ENCODE assay signal across 10 cellular contexts in genomic region chr17:28381141-28381825, GRCh38. TPM values are rescaled to one million over a fixed set of nuclear protein-coding genes. Genes with fewer than 3 reads are reported as not detected.
DNase-seq lines count a peak whose midpoint lies in the region; TF ChIP-seq lines count a peak whose summit lies in the region.
"Had no signal": no experiment of that assay in that cellular context is flagged by ENCODE, and none has a peak within 500 bp of the region (broad histone marks: within the 10 kb centered on the region; RNA-seq: fewer than 3 reads in every experiment).

No MANE protein-coding gene starts in this region.

- H3K36me3 ChIP-seq in left ventricle myocardium inferior: no peaks in the 10 kb centered on the region

- H3K9me3 Mint-ChIP-seq in activated CD4-positive, alpha-beta memory T cell treated with anti-CD3 and anti-CD28 coated beads for 36 hours: no peaks in the 10 kb centered on the region

- peak overlapping the region; percentile 14 for H3K4me3 Mint-ChIP-seq in activated CD4-positive, alpha-beta memory T cell treated with anti-CD3 and anti-CD28 coated beads for 36 hours

- DNase-seq in G401 (ENCODE audit: low spot score) (peak; percentile 61), left ventricle myocardium inferior (no peak), posterior vena cava (ENCODE audit: low spot score) (peak; percentile 82), dedifferentiated amniotic fluid mesenchymal stem cell (ENCODE audit: extremely low spot score) (no peak), T1000 (lab: John Stamatoyannopoulos, UW) (no peak), NCI-H1105 (lab: John Stamatoyannopoulos, UW) (no peak), medulla oblongata (ENCODE audit: extremely low spot score) (no peak)
- peak; percentile 59 for DNase-seq in activated CD4-positive, alpha-beta memory T cell treated with anti-CD3 and anti-CD28 coated beads for 36 hours
- DNase-seq: activated CD4-positive, CD25-positive, alpha-beta regulatory T cell treated with anti-CD3 and anti-CD28 coated beads, Interleukin-2, amount 50 U/mL, for 72 hours; NCI-H2227 treated with DMSO at 0.1 percent for 48 hours had no signal

- peaks cover 4% of the 10 kb centered on the region for H3K36me3 Mint-ChIP-seq in activated CD4-positive, alpha-beta memory T cell treated with anti-CD3 and anti-CD28 coated beads for 36 hours

- H3K4me3 ChIP-seq in left ventricle myocardium inferior: peak overlapping the region; percentile 52

- CTCF ChIA-PET in activated CD4-positive, alpha-beta memory T cell treated with anti-CD3 and anti-CD28 coated beads for 36 hours (lab: Charles Lee): interaction anchor here (1.0 to 2.1 kb wide), 2 partner anchors 10 to 35 kb away, joined by 4 to 6 read pairs; no protein-coding TSS in a partner anchor

- H3K27me3 ChIP-seq in left ventricle myocardium inferior (ENCODE audit: low read depth): no peaks in the 10 kb centered on the region

- H3K27me3 Mint-ChIP-seq in activated CD4-positive, alpha-beta memory T cell treated with anti-CD3 and anti-CD28 coated beads for 36 hours: no peaks in the 10 kb centered on the region

- intact Hi-C loops in activated CD4-positive, alpha-beta memory T cell treated with anti-CD3 and anti-CD28 coated beads for 36 hours (cut with micrococcal nuclease): loop anchor here (10.0 kb wide), 1 partner anchor 164 kb away; no protein-coding TSS in a partner anchor
- intact Hi-C loops in left ventricle myocardium inferior (cut with micrococcal nuclease) (no loop called here), posterior vena cava (cut with DNase I) (no loop called here)

- peak; percentile 16 for TF ChIP-seq CTCF in left ventricle myocardium inferior (IDR thresholded peaks at IDR 0.05; ENCODE audit: borderline replicate concordance)

- no peaks in the 10 kb centered on the region for H3K9me3 ChIP-seq in left ventricle myocardium inferior (replicated peaks)

- H3K27ac ChIP-seq in left ventricle myocardium inferior (replicated peaks): no peak overlapping the region

- peaks cover 26% of the 10 kb centered on the region for H3K4me1 ChIP-seq in left ventricle myocardium inferior

- no peak overlapping the region for H3K27ac Mint-ChIP-seq in activated CD4-positive, alpha-beta memory T cell treated with anti-CD3 and anti-CD28 coated beads for 36 hours

- in situ Hi-C loops in G401 (cut with HindIII; ENCODE audit: low sequenced_read_pairs): no loop called here

- POLR2A ChIA-PET in activated CD4-positive, alpha-beta memory T cell treated with anti-CD3 and anti-CD28 coated beads for 36 hours (lab: Charles Lee): no interaction called here

- H3K4me1 Mint-ChIP-seq in activated CD4-positive, alpha-beta memory T cell treated with anti-CD3 and anti-CD28 coated beads for 36 hours (ENCODE audit: low read depth): peaks cover 23% of the 10 kb centered on the region

RNA-seq across cellular contexts. Expression of gene SARM1, which starts 9.8 kb away (rescaled TPM):
- total RNA-seq in G401 (2014; rRNA removed; shearing (Covaris generic)): 18.6 and 20.4 TPM in 2 replicates
- 10 to 100 TPM; 16.5 to 18.3 TPM for total RNA-seq in activated CD4-positive, alpha-beta memory T cell treated with anti-CD3 and anti-CD28 coated beads for 36 hours
- total RNA-seq in left ventricle myocardium inferior: 5.1 TPM
- total RNA-seq in posterior vena cava: 10 to 100 TPM; 15.0 to 16.1 TPM

RNA-seq across cellular contexts. Expression of gene VTN, which starts 11.2 kb away (rescaled TPM):
- 12.4 and 13.1 TPM in 2 replicates for total RNA-seq in G401 (2014; rRNA removed; shearing (Covaris generic))
- total RNA-seq in activated CD4-positive, alpha-beta memory T cell treated with anti-CD3 and anti-CD28 coated beads for 36 hours: not detected
- 40.4 TPM for total RNA-seq in left ventricle myocardium inferior
- total RNA-seq in posterior vena cava: 1 to 10 TPM; 1.8 to 5.4 TPM

RNA-seq across cellular contexts. Expression of gene SEBOX, which starts 16.3 kb away (rescaled TPM):
- not detected in 2 replicates for total RNA-seq in G401 (2014; rRNA removed; shearing (Covaris generic))
- total RNA-seq in activated CD4-positive, alpha-beta memory T cell treated with anti-CD3 and anti-CD28 coated beads for 36 hours: not detected
- not detected for total RNA-seq in left ventricle myocardium inferior
- not detected for total RNA-seq in posterior vena cava

RNA-seq across cellular contexts. Expression of gene POLDIP2, which starts 24.0 kb away (rescaled TPM):
- 200 and 227 TPM in 2 replicates for total RNA-seq in G401 (2014; rRNA removed; shearing (Covaris generic))
- 10 to 100 TPM; 73.8 to 76.4 TPM for total RNA-seq in activated CD4-positive, alpha-beta memory T cell treated with anti-CD3 and anti-CD28 coated beads for 36 hours
- total RNA-seq in left ventricle myocardium inferior (154 TPM), posterior vena cava (10 to 100 TPM; 53.5 to 54.4 TPM)

RNA-seq across cellular contexts. Expression of gene SLC46A1, which starts 24.7 kb away (rescaled TPM):
- 33.6 and 44.7 TPM in 2 replicates for total RNA-seq in G401 (2014; rRNA removed; shearing (Covaris generic))
- total RNA-seq in activated CD4-positive, alpha-beta memory T cell treated with anti-CD3 and anti-CD28 coated beads for 36 hours: 1 to 10 TPM; 2.3 to 2.9 TPM
- total RNA-seq in left ventricle myocardium inferior: 6.0 TPM
- total RNA-seq in posterior vena cava: 10 to 100 TPM in 1 of 2 donors, 1 to 10 TPM in 1; 6.0 to 10.6 TPM

Comparison
In these comparisons a context has a peak if more than half of its experiments do, and no peak if none do; other contexts are left out.
1. DNase-seq: peak in G401 (single experiment), activated CD4-positive, alpha-beta memory T cell treated with anti-CD3 and anti-CD28 coated beads for 36 hours (single experiment) and posterior vena cava (single experiment); none in left ventricle myocardium inferior (single experiment), dedifferentiated amniotic fluid mesenchymal stem cell (single experiment), T1000 (single experiment), NCI-H1105 (single experiment) and medulla oblongata (single experiment).